In genomic region chr20:19973920-19974620, GRCh38 we compare ENCODE assay signal across 8 cellular contexts. TPM values are rescaled to one million over a fixed set of nuclear protein-coding genes. Genes with fewer than 3 reads are reported as not detected.
DNase-seq lines count a peak whose midpoint lies in the region; ATAC-seq and TF ChIP-seq lines count a peak whose summit lies in the region.

No MANE protein-coding gene starts in this region.

- H3K4me1 Mint-ChIP-seq in stimulated activated naive B cell treated with anti-CD40 and anti-IgM and Interleukin-4, amounts not matched to agents 10 μg/mL and 1 μg/mL and 100 μg/mL, for 72 hours = peaks cover 4 to 10% of the 10 kb centered on the region in 2 donors

- DNase-seq in Daoy (ENCODE audit: low read depth) = peak; percentile 48
- peak; percentile 25 for DNase-seq in T1000 (lab: John Stamatoyannopoulos, UW)
- peak in 33 of 42 donors; percentile 35 to 83 (median 51) for DNase-seq in head of caudate nucleus
- DNase-seq in prostate gland (ENCODE audit: low spot score) = peak; percentile 63
- no peak for DNase-seq in erythroblast (lab: John Stamatoyannopoulos, UW)
- no peak for DNase-seq in stimulated activated naive B cell treated with anti-CD40 and anti-IgM and Interleukin-4, amounts not matched to agents 10 μg/mL and 1 μg/mL and 100 μg/mL, for 72 hours

- 16% methylated on average over 8 of the region's 8 CpGs for WGBS in prostate gland

- peak overlapping the region; percentile 85 to 89 for H3K27ac ChIP-seq in prostate gland

- H3K4me1 ChIP-seq in prostate gland (replicated peaks) = no peaks in the 10 kb centered on the region

- peaks cover 1 to 5% of the 10 kb centered on the region in 2 donors for H3K36me3 Mint-ChIP-seq in stimulated activated naive B cell treated with anti-CD40 and anti-IgM and Interleukin-4, amounts not matched to agents 10 μg/mL and 1 μg/mL and 100 μg/mL, for 72 hours

- intact Hi-C loops in head of caudate nucleus (cut with DNase I) = no loop called here
- intact Hi-C loops in prostate gland (cut with DNase I) = no loop called here

- no peaks in the 10 kb centered on the region for H3K36me3 ChIP-seq in prostate gland

- peaks cover 0 to 4% of the 10 kb centered on the region in 2 donors for H3K9me3 Mint-ChIP-seq in stimulated activated naive B cell treated with anti-CD40 and anti-IgM and Interleukin-4, amounts not matched to agents 10 μg/mL and 1 μg/mL and 100 μg/mL, for 72 hours

- TF ChIP-seq CTCF in prostate gland (IDR thresholded peaks at IDR 0.05) = no peak

- peaks cover 5% of the 10 kb centered on the region in 2 donors for H3K27me3 Mint-ChIP-seq in stimulated activated naive B cell treated with anti-CD40 and anti-IgM and Interleukin-4, amounts not matched to agents 10 μg/mL and 1 μg/mL and 100 μg/mL, for 72 hours

- no peaks in the 10 kb centered on the region for H3K9me3 ChIP-seq in prostate gland

- ATAC-seq in HG03342 (IDR thresholded peaks at IDR 0.05; ENCODE audit: unreplicated experiment) (no peak), GM19395 (IDR thresholded peaks at IDR 0.05; ENCODE audit: unreplicated experiment) (no peak)
- no peak for ATAC-seq in stimulated activated naive B cell treated with anti-CD40 and anti-IgM and Interleukin-4, amounts not matched to agents 10 μg/mL and 1 μg/mL and 100 μg/mL, for 72 hours (replicated peaks)

- no peak overlapping the region for H3K27ac Mint-ChIP-seq in stimulated activated naive B cell treated with anti-CD40 and anti-IgM and Interleukin-4, amounts not matched to agents 10 μg/mL and 1 μg/mL and 100 μg/mL, for 72 hours

- H3K4me3 Mint-ChIP-seq in stimulated activated naive B cell treated with anti-CD40 and anti-IgM and Interleukin-4, amounts not matched to agents 10 μg/mL and 1 μg/mL and 100 μg/mL, for 72 hours = no peak overlapping the region

- H3K27me3 ChIP-seq in prostate gland (replicated peaks; ENCODE audit: insufficient read depth) = no peaks in the 10 kb centered on the region

- peak overlapping the region in 1 of 2 donors; percentile 56 for H3K4me3 ChIP-seq in prostate gland

- no peak for TF ChIP-seq POLR2A in prostate gland (IDR thresholded peaks at IDR 0.05)
- no peak for TF ChIP-seq POLR2A in erythroblast (IDR thresholded peaks at IDR 0.05; ENCODE audit: low read length)

RNA-seq across cellular contexts. Expression of gene NAA20, which starts 43.1 kb away (rescaled TPM):
- 64.5 and 72.8 TPM in 2 replicates for total RNA-seq in Daoy (2014; rRNA removed; shearing (Covaris generic))
- 10 to 100 TPM; 33.9 to 48.5 TPM for total RNA-seq in prostate gland

Comparison
In these comparisons a context has a peak if more than half of its experiments do, and no peak if none do; other contexts are left out.
1. DNase-seq: peak in Daoy (single experiment), T1000 (single experiment), head of caudate nucleus (33 of 42) and prostate gland (single experiment); none in erythroblast (0 of 2) and stimulated activated naive B cell treated with anti-CD40 and anti-IgM and Interleukin-4, amounts not matched to agents 10 μg/mL and 1 μg/mL and 100 μg/mL, for 72 hours (single experiment).